Comparison of ENCODE assay signal across 22 cellular contexts in the genomic region with DNA sequence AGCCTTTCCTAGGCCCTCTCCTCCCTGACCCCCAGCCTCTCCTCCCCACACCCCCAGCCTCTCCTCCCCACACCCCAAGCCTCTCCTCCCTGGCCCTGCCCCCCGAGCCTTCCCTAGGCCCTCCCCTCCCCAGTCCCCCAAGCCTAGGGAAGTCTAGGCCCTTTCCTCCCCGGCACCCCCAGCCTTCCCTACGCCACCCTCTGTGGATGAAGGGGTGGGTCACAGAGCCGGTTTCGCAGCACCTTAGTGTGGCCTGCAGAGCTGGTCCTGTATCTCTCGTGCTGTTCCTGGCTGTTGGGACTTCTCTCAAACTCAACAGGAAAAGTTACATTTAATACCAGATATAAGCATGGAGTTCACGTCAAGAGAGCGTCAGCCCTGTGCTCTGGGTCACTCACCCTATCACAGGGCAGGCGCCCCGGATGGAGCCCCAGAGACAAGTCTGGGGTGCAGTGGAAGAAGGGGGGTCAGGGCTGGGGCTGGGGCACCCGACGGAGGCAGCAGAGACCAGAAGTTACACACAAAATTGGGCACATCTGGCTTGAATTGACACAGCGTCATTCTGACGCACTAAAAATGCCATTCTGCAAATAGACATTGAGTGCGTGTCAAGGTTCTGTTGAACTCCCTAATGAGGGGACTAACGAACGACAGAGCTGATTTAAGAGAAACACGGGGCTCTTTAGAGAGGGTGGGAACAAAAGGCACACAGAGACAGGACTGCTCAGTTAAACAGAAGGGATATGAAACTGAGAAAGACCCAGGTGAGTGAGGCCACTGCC. TPM values are rescaled to one million over a fixed set of nuclear protein-coding genes. Genes with fewer than 3 reads are reported as not detected.
DNase-seq lines count a peak whose midpoint lies in the region; ATAC-seq and TF ChIP-seq lines count a peak whose summit lies in the region.
"Had no signal": no experiment of that assay in that cellular context is flagged by ENCODE, and none has a peak within 500 bp of the region (broad histone marks: within the 10 kb centered on the region; RNA-seq: fewer than 3 reads in every experiment).

No MANE protein-coding gene starts in this region.

- no peak overlapping the region for H3K23ac ChIP-seq in mesenchymal stem cell (ENCODE audit: low read length in 2 of 2)

- H3K27ac ChIP-seq in mesenchymal stem cell (ENCODE audit: low read length, poor library complexity, severe bottlenecking), result no peak overlapping the region
- H3K27ac ChIP-seq: KMS-11 had no signal

- no peak overlapping the region for H2BK5ac ChIP-seq in mesenchymal stem cell (ENCODE audit: low read depth, low read length, poor library complexity, severe bottlenecking)

- H3K79me1 ChIP-seq in mesenchymal stem cell (replicated peaks; ENCODE audit: low read length, poor library complexity, severe bottlenecking), result no peaks in the 10 kb centered on the region

- H3K9ac ChIP-seq in adipocyte (ENCODE audit: low read length) (no peak overlapping the region), mesenchymal stem cell (ENCODE audit: low read length) (no peak overlapping the region)
- H3K9ac ChIP-seq: KMS-11 had no signal

- ATAC-seq in HG02938 (IDR thresholded peaks at IDR 0.05; ENCODE audit: unreplicated experiment) (no peak), HG02763 (IDR thresholded peaks at IDR 0.05; ENCODE audit: unreplicated experiment) (no peak)
- ATAC-seq: GM12878, HepG2, Panc1 had no signal

- H3K4ac ChIP-seq in mesenchymal stem cell (ENCODE audit: low read depth in 1 of 2, low read length in 2 of 2), result no peak overlapping the region

- H3K9me3 ChIP-seq in adipocyte (ENCODE audit: control insufficient read depth, low read length) (no peaks in the 10 kb centered on the region), mesenchymal stem cell (ENCODE audit: control insufficient read depth, low read length) (no peaks in the 10 kb centered on the region)
- H3K9me3 ChIP-seq: BE2C, Caco-2 had no signal

- no peak overlapping the region for H2BK15ac ChIP-seq in mesenchymal stem cell (ENCODE audit: low read depth, poor library complexity, severe bottlenecking)

- H3K14ac ChIP-seq in mesenchymal stem cell (ENCODE audit: low read length in 2 of 2), result no peak overlapping the region

- WGBS in mesenchymal stem cell, result 79% methylated on average over 18 of the region's 18 CpGs

- no peak overlapping the region for H3K18ac ChIP-seq in mesenchymal stem cell (ENCODE audit: low read depth in 1 of 2, low read length in 2 of 2)

- no peak overlapping the region for H4K8ac ChIP-seq in mesenchymal stem cell (ENCODE audit: low read length)

- no peak overlapping the region for H2BK120ac ChIP-seq in mesenchymal stem cell (ENCODE audit: low read depth, low read length)

- CTCF ChIA-PET in BJ (lab: Yijun Ruan, JAX), result interaction anchor here (1.2 kb wide), 1 partner anchor 24 kb away, joined by 4 read pairs; no protein-coding TSS in a partner anchor

- no peak overlapping the region for H2AFZ ChIP-seq in mesenchymal stem cell (ENCODE audit: low read depth, low read length)
- H2AFZ ChIP-seq: GM23338 had no signal

- H2BK12ac ChIP-seq in mesenchymal stem cell (ENCODE audit: low read length in 2 of 2), result no peak overlapping the region

- H3K4me2 ChIP-seq in mesenchymal stem cell (ENCODE audit: low read length, poor library complexity, severe bottlenecking), result no peak overlapping the region
- H3K4me2 ChIP-seq: GM23338, KMS-11 had no signal

- H3K36me3 ChIP-seq in BJ (ENCODE audit: control insufficient read depth, insufficient read depth, low read length) (no peaks in the 10 kb centered on the region), adipocyte (ENCODE audit: control insufficient read depth, insufficient read depth, low read length, severe bottlenecking) (no peaks in the 10 kb centered on the region), mesenchymal stem cell (ENCODE audit: control insufficient read depth in 1 of 2, insufficient read depth in 2 of 2, low read depth in 1 of 2, low read length in 2 of 2) (no peaks in the 10 kb centered on the region)
- H3K36me3 ChIP-seq: BE2C had no signal

- H2AK5ac ChIP-seq in mesenchymal stem cell (ENCODE audit: low read length, severe bottlenecking), result peak overlapping the region; percentile 17

- H3K27me3 ChIP-seq in BJ (ENCODE audit: control insufficient read depth, insufficient read depth, low read length) (no peaks in the 10 kb centered on the region), adipocyte (replicated peaks; ENCODE audit: control insufficient read depth, insufficient read depth, low read length) (peaks cover 28% of the 10 kb centered on the region), mesenchymal stem cell (ENCODE audit: control insufficient read depth in 1 of 2, insufficient read depth in 1 of 2, low read length in 2 of 2) (peaks cover 0 to 16% of the 10 kb centered on the region in 2 experiments)
- H3K27me3 ChIP-seq: BE2C had no signal

- H4K91ac ChIP-seq in mesenchymal stem cell (ENCODE audit: low read length), result no peak overlapping the region

- H3K4me3 ChIP-seq in BJ (ENCODE audit: low read depth, low read length) (no peak overlapping the region), adipocyte (ENCODE audit: low read length) (no peak overlapping the region), mesenchymal stem cell (ENCODE audit: insufficient read depth in 1 of 2, low read depth in 1 of 2, low read length in 2 of 2) (no peak overlapping the region)
- H3K4me3 ChIP-seq: GM12878, GM23338 had no signal

- H3K4me1 ChIP-seq in adipocyte (ENCODE audit: control insufficient read depth, insufficient read depth, low read length), result peaks cover 8% of the 10 kb centered on the region
- H3K4me1 ChIP-seq in mesenchymal stem cell (ENCODE audit: control insufficient read depth, insufficient read depth, low read depth, low read length), result peaks cover 38% of the 10 kb centered on the region
- H3K4me1 ChIP-seq: BE2C, Caco-2 had no signal

- no peak for TF ChIP-seq CTCF in BJ (IDR thresholded peaks at IDR 0.05; ENCODE audit: insufficient read depth, low read depth, low read length)

- DNase-seq in AG08395 (ENCODE audit: low spot score) (peak; percentile 75), BJ (ENCODE audit: low read depth) (peak; percentile 85), adipocyte (ENCODE audit: low read depth) (peak; percentile 26), mesenchymal stem cell (no peak), NCI-H524 (lab: John Stamatoyannopoulos, UW) (no peak), activated T-cell treated with anti-CD3 and anti-CD28 coated beads for 4 hours (no peak)
- DNase-seq: BE2C; Caco-2; CD4-positive, alpha-beta T cell; GDM1; HCEC 1CT; NCI-H1417; NCI-H187; NCI-H2107; NCI-H510A had no signal

- POLR2A ChIA-PET in BJ (lab: Charles Lee), result no interaction called here

RNA-seq across cellular contexts. Expression of a gene that starts 24.0 kb away (rescaled TPM):
- polyA plus RNA-seq in BJ (2011; rRNA removed), result 3.1 and 4.1 TPM in 2 replicates
- polyA minus RNA-seq in BJ (2011; rRNA and poly(A)+ RNA removed), result 2.5 and 3.4 TPM in 2 replicates
- 0.18 TPM for polyA plus RNA-seq in mesenchymal stem cell (2013, experiment 1 of 2)
- polyA plus RNA-seq in mesenchymal stem cell (2013, experiment 2 of 2), result 0.05 TPM
- polyA plus RNA-seq: GM12878, HepG2 had no signal

RNA-seq across cellular contexts. Expression of a gene that starts 46.9 kb away (rescaled TPM):
- 0.32 and 0.50 TPM in 2 replicates for polyA plus RNA-seq in BJ (2011; rRNA removed)
- polyA minus RNA-seq in BJ (2011; rRNA and poly(A)+ RNA removed), result 0.09 and 0.15 TPM in 2 replicates
- polyA plus RNA-seq in mesenchymal stem cell (2013, experiment 1 of 2), result 0.18 TPM
- 0.05 TPM for polyA plus RNA-seq in mesenchymal stem cell (2013, experiment 2 of 2)
- polyA plus RNA-seq: HepG2 had no signal

Comparison
In these comparisons a context has a peak if more than half of its experiments do, and no peak if none do; other contexts are left out.
1. DNase-seq: peak in AG08395 (single experiment), BJ (single experiment) and adipocyte (single experiment); none in mesenchymal stem cell (single experiment), NCI-H524 (0 of 2) and activated T-cell treated with anti-CD3 and anti-CD28 coated beads for 4 hours (single experiment).